8 cellular contexts compared by ENCODE assay signal in the genomic region with DNA sequence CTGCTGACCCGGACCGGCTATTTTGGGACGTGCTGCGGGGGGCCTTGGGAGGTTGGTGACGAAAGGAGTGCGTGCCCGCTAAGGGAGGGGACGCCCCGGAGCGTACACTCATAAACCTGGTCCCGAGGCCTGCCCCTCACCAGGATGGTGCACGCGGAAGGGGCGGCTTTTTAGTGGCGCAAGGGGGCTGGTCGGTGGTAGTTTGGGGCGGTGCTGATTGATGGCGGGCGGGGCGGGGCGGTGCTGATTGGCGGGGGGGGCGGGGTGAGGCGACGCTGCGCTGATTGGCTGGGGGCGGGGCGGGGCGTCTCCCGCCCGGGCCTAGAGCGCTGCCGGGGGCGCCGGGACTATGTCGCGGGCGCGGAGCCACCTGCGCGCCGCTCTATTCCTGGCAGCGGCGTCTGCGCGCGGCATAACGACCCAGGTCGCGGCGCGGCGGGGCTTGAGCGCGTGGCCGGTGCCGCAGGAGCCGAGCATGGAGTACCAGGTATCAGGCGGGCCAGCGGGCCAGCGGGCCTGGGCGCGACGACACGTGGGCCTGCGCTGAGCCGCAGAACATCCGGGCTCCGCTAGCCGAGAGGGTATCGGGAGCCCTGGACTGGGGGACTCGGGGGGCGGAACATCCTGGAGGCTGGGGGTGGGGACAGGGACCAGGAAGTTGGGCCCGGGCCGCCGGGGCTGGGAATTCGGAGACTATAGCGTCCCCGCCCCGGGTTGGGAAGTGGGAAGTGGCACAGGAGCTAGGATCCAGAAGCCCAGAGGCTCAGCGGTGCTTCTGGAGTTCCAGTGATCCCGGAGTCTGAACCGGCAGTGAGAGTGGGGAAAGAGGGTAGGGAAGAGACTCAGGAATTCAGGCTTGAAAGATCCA. TPM values are rescaled to one million over a fixed set of nuclear protein-coding genes. Genes with fewer than 3 reads are reported as not detected.
DNase-seq lines count a peak whose midpoint lies in the region; ATAC-seq and TF ChIP-seq lines count a peak whose summit lies in the region.

A gene with protein sequence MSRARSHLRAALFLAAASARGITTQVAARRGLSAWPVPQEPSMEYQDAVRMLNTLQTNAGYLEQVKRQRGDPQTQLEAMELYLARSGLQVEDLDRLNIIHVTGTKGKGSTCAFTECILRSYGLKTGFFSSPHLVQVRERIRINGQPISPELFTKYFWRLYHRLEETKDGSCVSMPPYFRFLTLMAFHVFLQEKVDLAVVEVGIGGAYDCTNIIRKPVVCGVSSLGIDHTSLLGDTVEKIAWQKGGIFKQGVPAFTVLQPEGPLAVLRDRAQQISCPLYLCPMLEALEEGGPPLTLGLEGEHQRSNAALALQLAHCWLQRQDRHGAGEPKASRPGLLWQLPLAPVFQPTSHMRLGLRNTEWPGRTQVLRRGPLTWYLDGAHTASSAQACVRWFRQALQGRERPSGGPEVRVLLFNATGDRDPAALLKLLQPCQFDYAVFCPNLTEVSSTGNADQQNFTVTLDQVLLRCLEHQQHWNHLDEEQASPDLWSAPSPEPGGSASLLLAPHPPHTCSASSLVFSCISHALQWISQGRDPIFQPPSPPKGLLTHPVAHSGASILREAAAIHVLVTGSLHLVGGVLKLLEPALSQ (plus strand): TSS at position 307 of the 868 bp plus-strand sequence. CDS start 43 bp downstream, at position 350.

- H3K27me3 ChIP-seq in BLaER1: no peaks in the 10 kb centered on the region
- no peaks in the 10 kb centered on the region for H3K27me3 ChIP-seq in liver (ENCODE audit: control insufficient read depth in 4 of 4, insufficient read depth in 4 of 4, low read length in 3 of 4)

- H4K20me1 ChIP-seq in BLaER1: peaks cover 41% of the 10 kb centered on the region

- peak within 1 kb of the TSS; percentile 99 for H3K9ac ChIP-seq in BLaER1
- peak within 1 kb of the TSS; percentile 72 to 79 for H3K9ac ChIP-seq in liver (ENCODE audit: low read depth in 1 of 2, low read length in 2 of 2)

- ATAC-seq in HG03439 (IDR thresholded peaks at IDR 0.05; ENCODE audit: unreplicated experiment): peak; percentile 72

- H3K36me3 ChIP-seq in BLaER1: peaks cover 39% of the 10 kb centered on the region
- peaks cover 5 to 14% (median 8%) of the 10 kb centered on the region in 4 donors for H3K36me3 ChIP-seq in liver (ENCODE audit: control insufficient read depth in 4 of 4, insufficient read depth in 3 of 4, low read depth in 1 of 4, low read length in 3 of 4)

- under 1% methylated on average over 83 of the region's 83 CpGs for WGBS in liver

- peak; percentile 23 to 41 for TF ChIP-seq RAD21 in liver (IDR thresholded peaks at IDR 0.05)

- H3K4me1 ChIP-seq in BLaER1 (peaks cover 86% of the 10 kb centered on the region), liver (ENCODE audit: control insufficient read depth in 4 of 4, insufficient read depth in 4 of 4, low read length in 3 of 4) (peaks cover 12 to 39% (median 28%) of the 10 kb centered on the region in 4 donors)

- H3K9me3 ChIP-seq in BLaER1: no peaks in the 10 kb centered on the region
- H3K9me3 ChIP-seq in liver (ENCODE audit: control insufficient read depth in 4 of 4, low read length in 3 of 4): no peaks in the 10 kb centered on the region

- peak within 1 kb of the TSS; percentile 98 for H3K4me3 ChIP-seq in BLaER1
- peak within 1 kb of the TSS; percentile 59 to 86 (median 80) for H3K4me3 ChIP-seq in liver (ENCODE audit: low read depth in 1 of 3, low read length in 3 of 3)

- peak within 1 kb of the TSS; percentile 98 for H3K27ac ChIP-seq in BLaER1
- H3K27ac ChIP-seq in liver (ENCODE audit: low read depth in 1 of 2, low read length in 2 of 2): peak within 1 kb of the TSS; percentile 96

- H3K4me2 ChIP-seq in BLaER1: peak within 1 kb of the TSS; percentile 96

- TF ChIP-seq CTCF in liver (IDR thresholded peaks at IDR 0.05; ENCODE audit: low read depth, low read length, missing input control): no peak

- DNase-seq in GM19238 (ENCODE audit: insufficient read length, low spot score) (peak; percentile 97), NCI-H748 (lab: John Stamatoyannopoulos, UW; ENCODE audit: unreplicated experiment) (peak; percentile 92), dermis blood vessel endothelial cell (peak; percentile 89)
- peak; percentile 70 to 73 for DNase-seq in activated CD4-positive, alpha-beta T cell treated with anti-CD3 and anti-CD28 coated beads, Interleukin-2, amount 50 U/mL, for 4 hours
- DNase-seq in stimulated activated CD4-positive, alpha-beta T cell treated with anti-CD3 and anti-CD28 coated beads, Interleukin-4, amount 100 ng/mL, for 24 hours: peak; percentile 86

TF ChIP-seq in liver, 16 proteins besides CTCF, POLR2A, EP300 and RAD21:
- TF ChIP-seq GABPA (IDR thresholded peaks at IDR 0.05 in 1 of 2, conservative IDR thresholded peaks at IDR 0.05 in 1 of 2): peak in 1 of 2 donors; percentile 74
- TF ChIP-seq TAF1 (conservative IDR thresholded peaks at IDR 0.05): no peak
- TF ChIP-seq FOXA1 (IDR thresholded peaks at IDR 0.05): peak; percentile 26
- TF ChIP-seq HNF4A (conservative IDR thresholded peaks at IDR 0.05): peak in 1 of 2 donors; percentile 25
- TF ChIP-seq FOXA2 (IDR thresholded peaks at IDR 0.05): no peak
- no peak for TF ChIP-seq ZBTB33 (IDR thresholded peaks at IDR 0.05)
- TF ChIP-seq YY1 (IDR thresholded peaks at IDR 0.05): peak; percentile 28
- TF ChIP-seq, protein P1, sequence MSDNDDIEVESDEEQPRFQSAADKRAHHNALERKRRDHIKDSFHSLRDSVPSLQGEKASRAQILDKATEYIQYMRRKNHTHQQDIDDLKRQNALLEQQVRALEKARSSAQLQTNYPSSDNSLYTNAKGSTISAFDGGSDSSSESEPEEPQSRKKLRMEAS (IDR thresholded peaks at IDR 0.05): peak; percentile 49
- TF ChIP-seq HNF4G (IDR thresholded peaks at IDR 0.05): no peak
- peak in 1 of 2 donors; percentile 27 for TF ChIP-seq EGR1 (IDR thresholded peaks at IDR 0.05; ENCODE audit: low read depth in 2 of 2)
- TF ChIP-seq JUND (IDR thresholded peaks at IDR 0.05): no peak
- peak; percentile 11 to 44 for TF ChIP-seq RXRA (IDR thresholded peaks at IDR 0.05)
- peak; percentile 40 for TF ChIP-seq SP1 (IDR thresholded peaks at IDR 0.05)
- peak; percentile 49 for TF ChIP-seq NR2F2 (IDR thresholded peaks at IDR 0.05)
- TF ChIP-seq, protein P2, sequence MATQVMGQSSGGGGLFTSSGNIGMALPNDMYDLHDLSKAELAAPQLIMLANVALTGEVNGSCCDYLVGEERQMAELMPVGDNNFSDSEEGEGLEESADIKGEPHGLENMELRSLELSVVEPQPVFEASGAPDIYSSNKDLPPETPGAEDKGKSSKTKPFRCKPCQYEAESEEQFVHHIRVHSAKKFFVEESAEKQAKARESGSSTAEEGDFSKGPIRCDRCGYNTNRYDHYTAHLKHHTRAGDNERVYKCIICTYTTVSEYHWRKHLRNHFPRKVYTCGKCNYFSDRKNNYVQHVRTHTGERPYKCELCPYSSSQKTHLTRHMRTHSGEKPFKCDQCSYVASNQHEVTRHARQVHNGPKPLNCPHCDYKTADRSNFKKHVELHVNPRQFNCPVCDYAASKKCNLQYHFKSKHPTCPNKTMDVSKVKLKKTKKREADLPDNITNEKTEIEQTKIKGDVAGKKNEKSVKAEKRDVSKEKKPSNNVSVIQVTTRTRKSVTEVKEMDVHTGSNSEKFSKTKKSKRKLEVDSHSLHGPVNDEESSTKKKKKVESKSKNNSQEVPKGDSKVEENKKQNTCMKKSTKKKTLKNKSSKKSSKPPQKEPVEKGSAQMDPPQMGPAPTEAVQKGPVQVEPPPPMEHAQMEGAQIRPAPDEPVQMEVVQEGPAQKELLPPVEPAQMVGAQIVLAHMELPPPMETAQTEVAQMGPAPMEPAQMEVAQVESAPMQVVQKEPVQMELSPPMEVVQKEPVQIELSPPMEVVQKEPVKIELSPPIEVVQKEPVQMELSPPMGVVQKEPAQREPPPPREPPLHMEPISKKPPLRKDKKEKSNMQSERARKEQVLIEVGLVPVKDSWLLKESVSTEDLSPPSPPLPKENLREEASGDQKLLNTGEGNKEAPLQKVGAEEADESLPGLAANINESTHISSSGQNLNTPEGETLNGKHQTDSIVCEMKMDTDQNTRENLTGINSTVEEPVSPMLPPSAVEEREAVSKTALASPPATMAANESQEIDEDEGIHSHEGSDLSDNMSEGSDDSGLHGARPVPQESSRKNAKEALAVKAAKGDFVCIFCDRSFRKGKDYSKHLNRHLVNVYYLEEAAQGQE (IDR thresholded peaks at IDR 0.05): peak; percentile 61
- TF ChIP-seq ATF3 (IDR thresholded peaks at IDR 0.05): peak; percentile 16
TF ChIP-seq in liver: peak in this region for 11.

RNA-seq across cellular contexts. Expression of the gene that starts here (rescaled TPM):
- 64.2 and 93.8 TPM in 2 replicates for total RNA-seq in dermis blood vessel endothelial cell
- 10 to 100 TPM; 20.4 to 48.1 TPM for total RNA-seq in liver
- polyA plus RNA-seq in liver: 10 to 100 TPM; 37.3 to 61.1 TPM

Comparison
In these comparisons a context has a peak if more than half of its experiments do, and no peak if none do; other contexts are left out.
1. Peak in every context shown above with its lines: DNase-seq, ATAC-seq, H3K4me3 ChIP-seq and H3K27ac ChIP-seq.